In genomic region chr5:132778129-132778528, GRCh38 we compare ENCODE assay signal across 9 cellular contexts. TPM values are rescaled to one million over a fixed set of nuclear protein-coding genes. Genes with fewer than 3 reads are reported as not detected.
A peak's percentile ranks its signal among the peaks of the same experiment; 100 is the strongest.
DNase-seq lines count a peak whose midpoint lies in the region; ATAC-seq, FAIRE-seq and TF ChIP-seq lines count a peak whose summit lies in the region.
"Had no signal": no experiment of that assay in that cellular context is flagged by ENCODE, and none has a peak within 500 bp of the region (broad histone marks: within the 10 kb centered on the region; RNA-seq: fewer than 3 reads in every experiment).

No MANE protein-coding gene starts in this region.

- H3K4me2 ChIP-seq in SK-N-SH (peak overlapping the region; percentile 92; the same call in 1 of the 2 replicates), keratinocyte (ENCODE audit: control insufficient read depth, extremely low read depth, insufficient read depth, low read depth, low read length) (peak overlapping the region; percentile 72)

- peaks cover 5% of the 10 kb centered on the region for H3F3A ChIP-seq in SK-N-SH (replicated peaks; ENCODE audit: insufficient read depth)

- TF ChIP-seq CTCF in SK-N-SH (IDR thresholded peaks at IDR 0.05): no peak
- TF ChIP-seq CTCF in keratinocyte (optimal IDR thresholded peaks at IDR 0.05 in 1 of 3, IDR thresholded peaks at IDR 0.05 in 1 of 3, conservative IDR thresholded peaks at IDR 0.05 in 1 of 3; ENCODE audit: extremely low read depth in 1 of 3, insufficient read depth in 2 of 3, low read length in 3 of 3): no peak

- H3K27me3 ChIP-seq in SK-N-SH (ENCODE audit: insufficient read depth): no peaks in the 10 kb centered on the region
- no peaks in the 10 kb centered on the region for H3K27me3 ChIP-seq in keratinocyte (ENCODE audit: control insufficient read depth, extremely low read depth, insufficient read depth, low read length)

- TF ChIP-seq RAD21 in SK-N-SH (IDR thresholded peaks at IDR 0.05; ENCODE audit: low read length): no peak

- peaks cover 13% of the 10 kb centered on the region for H3K4me1 Mint-ChIP-seq in activated naive CD8-positive, alpha-beta T cell treated with anti-CD3 and anti-CD28 coated beads for 36 hours
- H3K4me1 Mint-ChIP-seq in stimulated activated memory B cell treated with anti-CD40 and anti-IgM and Interleukin-4, amounts not matched to agents 10 μg/mL and 1 μg/mL and 100 μg/mL, for 72 hours: peaks cover 8% of the 10 kb centered on the region

- H3K36me3 ChIP-seq in SK-N-SH (replicated peaks in 1 of 2; ENCODE audit: control insufficient read depth in 1 of 2, insufficient read depth in 2 of 2, low read length in 1 of 2): no peaks in the 10 kb centered on the region
- no peaks in the 10 kb centered on the region for H3K36me3 ChIP-seq in keratinocyte (ENCODE audit: control insufficient read depth in 2 of 2, extremely low read depth in 1 of 2, insufficient read depth in 2 of 2, low read length in 2 of 2)

- no peaks in the 10 kb centered on the region for H4K20me1 ChIP-seq in SK-N-SH (ENCODE audit: insufficient read depth)
- no peaks in the 10 kb centered on the region for H4K20me1 ChIP-seq in keratinocyte (ENCODE audit: control insufficient read depth, extremely low read depth, insufficient read depth, low read length)

- ATAC-seq in SK-N-SH treated with all-trans-retinoic acid at 6 μM for 48 hours (no peak), GM19452 (IDR thresholded peaks at IDR 0.05; ENCODE audit: unreplicated experiment) (no peak)
- no peak for ATAC-seq in stimulated activated memory B cell treated with anti-CD40 and anti-IgM and Interleukin-4, amounts not matched to agents 10 μg/mL and 1 μg/mL and 100 μg/mL, for 72 hours

- H3K36me3 Mint-ChIP-seq in activated naive CD8-positive, alpha-beta T cell treated with anti-CD3 and anti-CD28 coated beads for 36 hours: no peaks in the 10 kb centered on the region
- H3K36me3 Mint-ChIP-seq in stimulated activated memory B cell treated with anti-CD40 and anti-IgM and Interleukin-4, amounts not matched to agents 10 μg/mL and 1 μg/mL and 100 μg/mL, for 72 hours: no peaks in the 10 kb centered on the region

- 84% methylated on average over 4 of the region's 4 CpGs for WGBS in SK-N-SH (ENCODE audit: low lambda C conversion rate)

- H3K27ac ChIP-seq in SK-N-SH (ENCODE audit: low read depth in 2 of 2, low read length in 1 of 2) (no peak overlapping the region), keratinocyte (ENCODE audit: control insufficient read depth, insufficient read depth, low read length) (no peak overlapping the region)

- H3K79me2 ChIP-seq in SK-N-SH (ENCODE audit: insufficient read depth) (peaks cover 36% of the 10 kb centered on the region), keratinocyte (ENCODE audit: control insufficient read depth, insufficient read depth, low read length) (peaks cover 29% of the 10 kb centered on the region)

- FAIRE-seq in keratinocyte (lab: Jason Lieb, UNC): no peak

- H2AFZ ChIP-seq in SK-N-SH (ENCODE audit: low read depth): peak overlapping the region; percentile 96
- H2AFZ ChIP-seq in keratinocyte (ENCODE audit: control insufficient read depth, low read length): peak overlapping the region; percentile 4

- H3K9me1 ChIP-seq in keratinocyte (ENCODE audit: control insufficient read depth, extremely low read depth, insufficient read depth, low read length): no peaks in the 10 kb centered on the region

- H3K9ac ChIP-seq in SK-N-SH (no peak overlapping the region), keratinocyte (ENCODE audit: control insufficient read depth, extremely low read depth, insufficient read depth, low read length) (no peak overlapping the region)

- no peaks in the 10 kb centered on the region for H3K9me3 Mint-ChIP-seq in activated naive CD8-positive, alpha-beta T cell treated with anti-CD3 and anti-CD28 coated beads for 36 hours
- H3K9me3 Mint-ChIP-seq in stimulated activated memory B cell treated with anti-CD40 and anti-IgM and Interleukin-4, amounts not matched to agents 10 μg/mL and 1 μg/mL and 100 μg/mL, for 72 hours: no peaks in the 10 kb centered on the region

- H3K4me3 Mint-ChIP-seq in activated naive CD8-positive, alpha-beta T cell treated with anti-CD3 and anti-CD28 coated beads for 36 hours: peak overlapping the region; percentile 70
- peak overlapping the region; percentile 63 for H3K4me3 Mint-ChIP-seq in stimulated activated memory B cell treated with anti-CD40 and anti-IgM and Interleukin-4, amounts not matched to agents 10 μg/mL and 1 μg/mL and 100 μg/mL, for 72 hours

- no peak for TF ChIP-seq EP300 in SK-N-SH (IDR thresholded peaks at IDR 0.05; ENCODE audit: borderline replicate concordance in 1 of 2, low read depth in 1 of 2, low read length in 1 of 2)

- CTCF ChIA-PET in SK-N-SH (lab: Yijun Ruan, JAX): interaction anchor here (1.0 to 1.8 kb wide), 6 partner anchors 11 to 251 kb away, joined by 3 to 11 read pairs (median 4); no protein-coding TSS in a partner anchor

- H3K9me3 ChIP-seq in SK-N-SH (no peaks in the 10 kb centered on the region), keratinocyte (ENCODE audit: control insufficient read depth, low read depth, low read length) (no peaks in the 10 kb centered on the region)

- POLR2A ChIA-PET in SK-N-SH (lab: Yijun Ruan, JAX): interaction anchor here (0.6 kb wide), 1 partner anchor 569 kb away, joined by 3 read pairs; no protein-coding TSS in a partner anchor

- no peaks in the 10 kb centered on the region for H3K9me2 ChIP-seq in SK-N-SH

- H3K4me1 ChIP-seq in SK-N-SH (ENCODE audit: control insufficient read depth in 1 of 2, insufficient read depth in 2 of 2, low read depth in 1 of 2, low read length in 1 of 2) (peaks cover 26 to 35% of the 10 kb centered on the region in 2 experiments; a peak in 2 of 4 replicates), keratinocyte (ENCODE audit: control insufficient read depth, extremely low read depth, insufficient read depth, low read length) (peaks cover 37% of the 10 kb centered on the region)

- peak overlapping the region; percentile 75 to 85; a peak in 1 of 4 replicates for H3K4me3 ChIP-seq in SK-N-SH (ENCODE audit: low read depth in 2 of 2, low read length in 1 of 2)
- no peak overlapping the region for H3K4me3 ChIP-seq in keratinocyte (ENCODE audit: control insufficient read depth in 2 of 3, extremely low read depth in 1 of 3, insufficient read depth in 2 of 3, low read depth in 1 of 3, low read length in 3 of 3)

- DNase-seq in SK-N-SH (no peak), keratinocyte (ENCODE audit: low read depth, low spot score) (no peak), A172 (ENCODE audit: low spot score) (no peak)
- DNase-seq in activated naive CD8-positive, alpha-beta T cell treated with anti-CD3 and anti-CD28 coated beads for 36 hours: no peak
- no peak for DNase-seq in activated CD8-positive, alpha-beta memory T cell treated with anti-CD3 and anti-CD28 coated beads for 24 hours

- peaks cover 48% of the 10 kb centered on the region for H3K27me3 Mint-ChIP-seq in activated naive CD8-positive, alpha-beta T cell treated with anti-CD3 and anti-CD28 coated beads for 36 hours
- H3K27me3 Mint-ChIP-seq in stimulated activated memory B cell treated with anti-CD40 and anti-IgM and Interleukin-4, amounts not matched to agents 10 μg/mL and 1 μg/mL and 100 μg/mL, for 72 hours: peaks cover 61% of the 10 kb centered on the region

- dilution Hi-C loops in keratinocyte (cut with MboI; ENCODE audit: extremely low pct_ligation_motif_present, low sequenced_read_pairs): no loop called here

- no peak overlapping the region for H3K27ac Mint-ChIP-seq in activated naive CD8-positive, alpha-beta T cell treated with anti-CD3 and anti-CD28 coated beads for 36 hours
- H3K27ac Mint-ChIP-seq in stimulated activated memory B cell treated with anti-CD40 and anti-IgM and Interleukin-4, amounts not matched to agents 10 μg/mL and 1 μg/mL and 100 μg/mL, for 72 hours: peak overlapping the region; percentile 38

RNA-seq across cellular contexts. Expression of gene SEPTIN8, which starts 1.1 kb away (rescaled TPM):
- 54.9 and 57.6 TPM in 2 replicates for polyA plus RNA-seq in SK-N-SH (2012; rRNA removed)
- polyA plus RNA-seq in SK-N-SH (2012; cell fraction: cytosol; rRNA removed): 39.8 and 45.4 TPM in 2 replicates
- polyA plus RNA-seq in SK-N-SH (2012; cell fraction: nucleus; rRNA removed): 106 and 142 TPM in 2 replicates
- total RNA-seq in activated naive CD8-positive, alpha-beta T cell treated with anti-CD3 and anti-CD28 coated beads for 36 hours: 10 to 100 TPM; 21.2 to 22.2 TPM
- 41.6 to 50.2 TPM (median 46.4 TPM) in 3 replicates for polyA plus RNA-seq in keratinocyte
- polyA plus RNA-seq in keratinocyte (2011; ENCODE audit: low read depth): 15.2 TPM
- polyA plus RNA-seq in keratinocyte (2011; cell fraction: cytosol; rRNA removed): 35.6 and 38.1 TPM in 2 replicates
- polyA plus RNA-seq in keratinocyte (2011; cell fraction: nucleus; rRNA removed): 83.4 and 85.2 TPM in 2 replicates
- 28.1 and 33.1 TPM in 2 replicates for polyA plus RNA-seq in keratinocyte (2012; ENCODE audit: low replicate concordance)
- polyA minus RNA-seq in keratinocyte: 36.6 to 41.5 TPM (median 40.6 TPM) in 3 replicates
- 21.7 TPM for polyA minus RNA-seq in keratinocyte (2011; cell fraction: cytosol; rRNA and poly(A)+ RNA removed)
- 19.9 and 29.2 TPM in 2 replicates for polyA minus RNA-seq in keratinocyte (2011; cell fraction: nucleus; rRNA and poly(A)+ RNA removed)
- total RNA-seq in A172 (2014; rRNA removed; shearing (Covaris generic)): 48.1 and 55.4 TPM in 2 replicates

RNA-seq across cellular contexts. Expression of gene CCNI2, which starts 30.9 kb away (rescaled TPM):
- polyA plus RNA-seq in SK-N-SH (2012; rRNA removed): 0.05 and 0.34 TPM in 2 replicates
- polyA plus RNA-seq in SK-N-SH (2012; cell fraction: cytosol; rRNA removed): 0.06 and 0.16 TPM in 2 replicates
- 0.41 and 0.56 TPM in 2 replicates for polyA plus RNA-seq in SK-N-SH (2012; cell fraction: nucleus; rRNA removed)
- total RNA-seq in activated naive CD8-positive, alpha-beta T cell treated with anti-CD3 and anti-CD28 coated beads for 36 hours: 1 to 10 TPM; 6.9 to 8.4 TPM
- 0.05 to 0.14 TPM in 2 of 3 replicates, not detected in the other for polyA plus RNA-seq in keratinocyte
- polyA plus RNA-seq in keratinocyte (2011; ENCODE audit: low read depth): not detected
- 0.02 and 0.04 TPM in 2 replicates for polyA plus RNA-seq in keratinocyte (2011; cell fraction: cytosol; rRNA removed)
- polyA plus RNA-seq in keratinocyte (2011; cell fraction: nucleus; rRNA removed): 0.05 and 0.37 TPM in 2 replicates
- polyA plus RNA-seq in keratinocyte (2012; ENCODE audit: low replicate concordance): 0.15 and 1.5 TPM in 2 replicates
- 0.10 to 0.13 TPM in 2 of 3 replicates, not detected in the other for polyA minus RNA-seq in keratinocyte
- polyA minus RNA-seq in keratinocyte (2011; cell fraction: cytosol; rRNA and poly(A)+ RNA removed): not detected
- polyA minus RNA-seq in keratinocyte (2011; cell fraction: nucleus; rRNA and poly(A)+ RNA removed): not detected in 2 replicates
- total RNA-seq in A172 (2014; rRNA removed; shearing (Covaris generic)): not detected in 2 replicates
- total RNA-seq: lung microvascular endothelial cell had no signal

RNA-seq across cellular contexts. Expression of gene SOWAHA, which starts 35.0 kb away (rescaled TPM):
- 0.23 and 0.30 TPM in 2 replicates for polyA plus RNA-seq in SK-N-SH (2012; rRNA removed)
- 0.22 and 0.25 TPM in 2 replicates for polyA plus RNA-seq in SK-N-SH (2012; cell fraction: cytosol; rRNA removed)
- 0.11 and 0.14 TPM in 2 replicates for polyA plus RNA-seq in SK-N-SH (2012; cell fraction: nucleus; rRNA removed)
- total RNA-seq in activated naive CD8-positive, alpha-beta T cell treated with anti-CD3 and anti-CD28 coated beads for 36 hours: under 1 TPM in 1 of 2 experiments, not detected in 1; 0.06 TPM
- not detected in 3 replicates for polyA plus RNA-seq in keratinocyte
- 0.11 TPM for polyA plus RNA-seq in keratinocyte (2011; ENCODE audit: low read depth)
- polyA plus RNA-seq in keratinocyte (2011; cell fraction: cytosol; rRNA removed): not detected in 2 replicates
- not detected in 2 replicates for polyA plus RNA-seq in keratinocyte (2011; cell fraction: nucleus; rRNA removed)
- polyA plus RNA-seq in keratinocyte (2012; ENCODE audit: low replicate concordance): not detected in 2 replicates
- polyA minus RNA-seq in keratinocyte: not detected in 3 replicates
- polyA minus RNA-seq in keratinocyte (2011; cell fraction: cytosol; rRNA and poly(A)+ RNA removed): not detected
- not detected in 2 replicates for polyA minus RNA-seq in keratinocyte (2011; cell fraction: nucleus; rRNA and poly(A)+ RNA removed)
- not detected in 2 replicates for total RNA-seq in A172 (2014; rRNA removed; shearing (Covaris generic))
- total RNA-seq: lung microvascular endothelial cell had no signal

RNA-seq across cellular contexts. Expression of gene KIF3A, which starts 40.8 kb away (rescaled TPM):
- 5.1 and 5.2 TPM in 2 replicates for polyA plus RNA-seq in SK-N-SH (2012; rRNA removed)
- 6.2 and 9.3 TPM in 2 replicates for polyA plus RNA-seq in SK-N-SH (2012; cell fraction: cytosol; rRNA removed)
- polyA plus RNA-seq in SK-N-SH (2012; cell fraction: nucleus; rRNA removed): 7.2 and 11.8 TPM in 2 replicates
- total RNA-seq in activated naive CD8-positive, alpha-beta T cell treated with anti-CD3 and anti-CD28 coated beads for 36 hours: 10 to 100 TPM; 10.7 to 11.1 TPM
- polyA plus RNA-seq in keratinocyte: 7.0 to 15.4 TPM (median 8.6 TPM) in 3 replicates
- polyA plus RNA-seq in keratinocyte (2011; ENCODE audit: low read depth): 37.2 TPM
- polyA plus RNA-seq in keratinocyte (2011; cell fraction: cytosol; rRNA removed): 4.6 and 8.6 TPM in 2 replicates
- polyA plus RNA-seq in keratinocyte (2011; cell fraction: nucleus; rRNA removed): 12.4 and 17.4 TPM in 2 replicates
- 7.6 and 10.3 TPM in 2 replicates for polyA plus RNA-seq in keratinocyte (2012; ENCODE audit: low replicate concordance)
- polyA minus RNA-seq in keratinocyte: 3.2 to 22.9 TPM (median 6.9 TPM) in 3 replicates
- 7.7 TPM for polyA minus RNA-seq in keratinocyte (2011; cell fraction: cytosol; rRNA and poly(A)+ RNA removed)
- polyA minus RNA-seq in keratinocyte (2011; cell fraction: nucleus; rRNA and poly(A)+ RNA removed): 10.1 and 16.6 TPM in 2 replicates
- total RNA-seq in A172 (2014; rRNA removed; shearing (Covaris generic)): 10.6 and 16.4 TPM in 2 replicates

RNA-seq across cellular contexts. Expression of gene SHROOM1, which starts 52.3 kb away (rescaled TPM):
- polyA plus RNA-seq in SK-N-SH (2012; rRNA removed): 3.8 and 4.8 TPM in 2 replicates
- polyA plus RNA-seq in SK-N-SH (2012; cell fraction: cytosol; rRNA removed): 1.5 and 2.9 TPM in 2 replicates
- polyA plus RNA-seq in SK-N-SH (2012; cell fraction: nucleus; rRNA removed): 11.3 and 13.4 TPM in 2 replicates
- total RNA-seq in activated naive CD8-positive, alpha-beta T cell treated with anti-CD3 and anti-CD28 coated beads for 36 hours: 1 to 10 TPM; 1.8 to 2.3 TPM
- 0.25 to 0.73 TPM (median 0.58 TPM) in 3 replicates for polyA plus RNA-seq in keratinocyte
- not detected for polyA plus RNA-seq in keratinocyte (2011; ENCODE audit: low read depth)
- 0.15 and 0.68 TPM in 2 replicates for polyA plus RNA-seq in keratinocyte (2011; cell fraction: cytosol; rRNA removed)
- polyA plus RNA-seq in keratinocyte (2011; cell fraction: nucleus; rRNA removed): 1.4 and 4.0 TPM in 2 replicates
- 0.13 and 1.5 TPM in 2 replicates for polyA plus RNA-seq in keratinocyte (2012; ENCODE audit: low replicate concordance)
- polyA minus RNA-seq in keratinocyte: 0.06 to 1.0 TPM (median 0.46 TPM) in 3 replicates
- polyA minus RNA-seq in keratinocyte (2011; cell fraction: cytosol; rRNA and poly(A)+ RNA removed): not detected
- 0.31 and 1.2 TPM in 2 replicates for polyA minus RNA-seq in keratinocyte (2011; cell fraction: nucleus; rRNA and poly(A)+ RNA removed)
- total RNA-seq in A172 (2014; rRNA removed; shearing (Covaris generic)): 5.6 and 6.1 TPM in 2 replicates

Comparison
In these comparisons a context has a peak if more than half of its experiments do, and no peak if none do; other contexts are left out.
1. H3K4me3 ChIP-seq: peak in SK-N-SH (2 of 2); none in keratinocyte (0 of 3).